In genomic region chr3:39707314-39707909, GRCh38 we compare ENCODE assay signal across 9 cellular contexts.
A peak's percentile ranks its signal among the peaks of the same experiment; 100 is the strongest.
DNase-seq lines count a peak whose midpoint lies in the region; ATAC-seq, FAIRE-seq and TF ChIP-seq lines count a peak whose summit lies in the region.
"Had no signal": no experiment of that assay in that cellular context is flagged by ENCODE, and none has a peak within 500 bp of the region (broad histone marks: within the 10 kb centered on the region; RNA-seq: fewer than 3 reads in every experiment).

No MANE protein-coding gene starts in this region.

- H3K27ac ChIP-seq in GM12878 (ENCODE audit: control insufficient read depth, insufficient read depth) (no peak overlapping the region), right lobe of liver (no peak overlapping the region)

- H3K4me3 ChIP-seq in GM06990 (replicated peaks; ENCODE audit: low read depth, low read length) (no peak overlapping the region), GM12878 (no peak overlapping the region), right lobe of liver (no peak overlapping the region)

- peak; percentile 73 for ATAC-seq in GM12878
- ATAC-seq in right lobe of liver = peak; percentile 75 to 84 (median 82)
- ATAC-seq in GM21360 (IDR thresholded peaks at IDR 0.05; ENCODE audit: unreplicated experiment) = no peak
- no peak for ATAC-seq in GM18520 (IDR thresholded peaks at IDR 0.05; ENCODE audit: unreplicated experiment)

- intact Hi-C loops in GM12878 (cut with micrococcal nuclease; ENCODE audit: unreplicated experiment) (loop anchor here (1.0 to 5.0 kb wide), 3 partner anchors 283 to 610 kb away; no protein-coding TSS in a partner anchor), right lobe of liver (cut with DNase I) (no loop called here)

- H3K9ac ChIP-seq in GM12878 (ENCODE audit: control insufficient read depth, insufficient read depth, low read length) = no peak overlapping the region

- 0% methylated on average over 5 of the region's 5 CpGs for WGBS in GM12878 (ENCODE audit: insufficient coverage, insufficient replicate concordance, low lambda C conversion rate, missing lambda C conversion rate)
- 4% methylated on average over 5 of the region's 5 CpGs for WGBS in right lobe of liver (ENCODE audit: insufficient coverage, low coverage, low lambda C conversion rate, missing lambda C conversion rate)

- no peak for DNase-seq in GM06990 (ENCODE audit: extremely low read depth, insufficient read length)
- DNase-seq in HT-29 (ENCODE audit: low spot score) = peak; percentile 28
- DNase-seq in GM12878 (ENCODE audit: low read depth, low spot score) = no peak
- DNase-seq in right lobe of liver = no peak
- no peak for DNase-seq in mucosa of gallbladder (ENCODE audit: low spot score)

- RAD21 ChIA-PET in GM12878 (lab: Charles Lee; ENCODE audit: unreplicated experiment) = no interaction called here

- no peak for TF ChIP-seq EP300 in GM12878 (IDR thresholded peaks at IDR 0.05; ENCODE audit: borderline replicate concordance in 1 of 2, control insufficient read depth in 1 of 2, low read depth in 2 of 2, low read length in 2 of 2)

- no peaks in the 10 kb centered on the region for H3K36me3 ChIP-seq in GM06990 (ENCODE audit: control insufficient read depth, insufficient read depth, low read length)
- H3K36me3 ChIP-seq in GM12878 (ENCODE audit: control insufficient read depth in 2 of 2, insufficient read depth in 2 of 2, low read length in 1 of 2) = no peaks in the 10 kb centered on the region
- no peaks in the 10 kb centered on the region for H3K36me3 ChIP-seq in right lobe of liver

- no peak overlapping the region for H2AFZ ChIP-seq in GM12878 (ENCODE audit: control insufficient read depth, low read depth, low read length)

- no peaks in the 10 kb centered on the region for H3K4me1 ChIP-seq in GM12878 (ENCODE audit: control insufficient read depth, insufficient read depth, low read length)
- no peaks in the 10 kb centered on the region for H3K4me1 ChIP-seq in right lobe of liver

- CTCF ChIA-PET in GM12878 (lab: Yijun Ruan, JAX) = interaction anchor here (0.5 to 2.0 kb wide), 6 partner anchors 12 to 1892 kb away, joined by 3 to 6 read pairs (median 3); no protein-coding TSS in a partner anchor

- POLR2A ChIA-PET in GM12878 (lab: Charles Lee) = no interaction called here

- no TSS peak for BruUV-seq in GM12878 (replicated peaks; lab: Mats Ljungman, UMichigan)

- no peaks in the 10 kb centered on the region for H4K20me1 ChIP-seq in GM12878 (ENCODE audit: control insufficient read depth, insufficient read depth)

- H3K27me3 ChIP-seq in GM06990 (replicated peaks; ENCODE audit: control insufficient read depth, insufficient read depth, low read length) (no peaks in the 10 kb centered on the region), GM12878 (replicated peaks in 1 of 2; ENCODE audit: control insufficient read depth in 2 of 2, insufficient read depth in 2 of 2, low read length in 1 of 2) (no peaks in the 10 kb centered on the region), right lobe of liver (no peaks in the 10 kb centered on the region)

- peak; percentile 53 for TF ChIP-seq RAD21 in GM12878 (IDR thresholded peaks at IDR 0.05; ENCODE audit: insufficient read depth, low read depth, low read length)

- TF ChIP-seq POLR2A in GM12878 (IDR thresholded peaks at IDR 0.05; ENCODE audit: low read depth, low read length) (no peak), right lobe of liver (IDR thresholded peaks at IDR 0.05) (no peak)

- SMC1A ChIA-PET in GM12878 (lab: Charles Lee; ENCODE audit: uncharacterized antibody, unreplicated experiment) = interaction anchor here (0.8 kb wide), 1 partner anchor 471 kb away, joined by 3 read pairs; no protein-coding TSS in a partner anchor

- no peaks in the 10 kb centered on the region for H3K79me2 ChIP-seq in GM12878 (ENCODE audit: control insufficient read depth, insufficient read depth, low read length)

- H3K4me2 ChIP-seq in GM12878 (ENCODE audit: control insufficient read depth, insufficient read depth) = no peak overlapping the region

- H3K9me3 ChIP-seq in GM12878 (replicated peaks; ENCODE audit: control insufficient read depth, insufficient read depth, low read length) (no peaks in the 10 kb centered on the region), right lobe of liver (no peaks in the 10 kb centered on the region)

- peak; percentile 70 for TF ChIP-seq CTCF in GM06990 (IDR thresholded peaks at IDR 0.05; ENCODE audit: insufficient read depth, low read length, poor library complexity, severe bottlenecking)
- peak; percentile 56 to 59 (median 57) for TF ChIP-seq CTCF in GM12878 (IDR thresholded peaks at IDR 0.05 in 2 of 3, conservative IDR thresholded peaks at IDR 0.05 in 1 of 3; ENCODE audit: control insufficient read depth in 2 of 3, extremely low read depth in 1 of 3, insufficient read depth in 1 of 3, low read depth in 3 of 3, low read length in 3 of 3)
- TF ChIP-seq CTCF in right lobe of liver (IDR thresholded peaks at IDR 0.05) = peak; percentile 59 to 73 (median 64)

- in situ Hi-C loops in GM12878 (cut with MboI) = loop anchor here (5.0 to 10.0 kb wide), 3 partner anchors 277 to 607 kb away; no protein-coding TSS in a partner anchor

- peak; percentile 85 for FAIRE-seq in A204.1 (lab: Jason Lieb, UNC)
- FAIRE-seq in GM12878 (lab: Jason Lieb, UNC) = peak; percentile 7
- FAIRE-seq: endometrium had no signal

TF ChIP-seq in GM12878, 131 proteins besides CTCF, POLR2A, EP300 and RAD21:
- TF ChIP-seq ZNF24 (IDR thresholded peaks at IDR 0.05) (0 out of 2 replicates have a peak, but pooled peaks have one; percentile 29), ZNF592 (IDR thresholded peaks at IDR 0.05) (0 out of 2 replicates have a peak, but pooled peaks have one; percentile 5), SMC3 (IDR thresholded peaks at IDR 0.05; ENCODE audit: borderline replicate concordance, low read length) (peak; percentile 58), MEF2A (IDR thresholded peaks at IDR 0.05; ENCODE audit: insufficient read depth, low read depth, low read length) (no peak)

Comparison
In these comparisons a context has a peak if more than half of its experiments do, and no peak if none do; other contexts are left out.
1. ATAC-seq: peak in GM12878 (single experiment) and right lobe of liver (4 of 4); none in GM21360 (single experiment) and GM18520 (single experiment).
2. Peak in every context shown above with its lines, with median percentiles within 50 percentile points of each other: CTCF ChIP-seq.